12 cellular contexts compared by ENCODE assay signal in the genomic region with DNA sequence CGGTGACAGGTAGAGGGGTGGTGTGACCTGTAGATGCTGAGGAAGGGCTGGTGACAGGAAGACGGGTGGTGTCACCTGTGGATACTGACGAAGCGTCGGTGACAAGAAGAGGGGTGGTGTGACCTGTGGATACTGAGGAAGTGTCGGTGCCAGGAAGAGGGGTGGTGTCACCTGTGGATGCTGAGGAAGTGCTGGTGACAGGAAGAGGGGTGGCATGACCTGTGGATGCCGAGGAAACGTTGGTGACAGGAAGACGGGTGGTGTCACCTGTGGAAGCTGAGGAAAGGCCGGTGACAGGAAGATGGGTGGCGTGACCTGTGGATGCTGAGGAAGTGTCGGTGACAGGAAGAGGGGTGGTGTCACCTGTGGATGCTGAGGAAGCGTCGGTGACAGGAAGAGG. TPM values are rescaled to one million over a fixed set of nuclear protein-coding genes. Genes with fewer than 3 reads are reported as not detected.
DNase-seq lines count a peak whose midpoint lies in the region; ATAC-seq and TF ChIP-seq lines count a peak whose summit lies in the region.
"Not testable (repeated sequence)": the region's sequence is repeated elsewhere in the genome, so short reads cannot be mapped to it uniquely, and the experiment has no call there.
"Had no signal": no experiment of that assay in that cellular context is flagged by ENCODE, and none has a peak within 500 bp of the region (broad histone marks: within the 10 kb centered on the region; RNA-seq: fewer than 3 reads in every experiment).

No MANE protein-coding gene starts in this region.

- POLR2A ChIA-PET in CD4-positive, alpha-beta T cell (lab: Charles Lee); activated CD8-positive, alpha-beta T cell treated with anti-CD3 and anti-CD28 coated beads for 36 hours (lab: Charles Lee): not testable (repeated sequence)

- not testable (repeated sequence) for H3K4me3 ChIP-seq in neural progenitor cell

- ATAC-seq in CD4-positive, alpha-beta T cell (ENCODE audit: poor library complexity); activated CD8-positive, alpha-beta T cell treated with anti-CD3 and anti-CD28 coated beads for 36 hours; memory B cell (ENCODE audit: low read depth): not testable (repeated sequence)

- DNase-seq in CD4-positive, alpha-beta T cell, result peak in 1 of 10 experiments; percentile 31
- not testable (repeated sequence) for DNase-seq in activated CD8-positive, alpha-beta T cell treated with anti-CD3 and anti-CD28 coated beads for 36 hours; activated naive CD4-positive, alpha-beta T cell treated with anti-CD3 and anti-CD28 coated beads, Interleukin-2, amount 10 ng/mL, durations not matched to agents 7 days and 5 days; endothelial cell (ENCODE audit: low spot score); memory B cell (ENCODE audit: low spot score in 2 of 2); neural progenitor cell (ENCODE audit: low spot score)
- peak; percentile 15 for DNase-seq in ureter (ENCODE audit: low spot score)

- H3K27ac Mint-ChIP-seq in CD4-positive, alpha-beta T cell, result peak overlapping the region; percentile 74
- H3K27ac Mint-ChIP-seq in T-helper 1 cell treated with Interleukin-12 subunit alpha and Interleukin-12 subunit beta and Interleukin-4 antibody, amounts not matched to agents 30 μg/mL and 1 μg/mL, for 36 hours, result peak overlapping the region; percentile 70
- peak overlapping the region; percentile 76 for H3K27ac Mint-ChIP-seq in activated CD8-positive, alpha-beta T cell treated with anti-CD3 and anti-CD28 coated beads for 36 hours
- H3K27ac Mint-ChIP-seq in activated naive CD4-positive, alpha-beta T cell treated with anti-CD3 and anti-CD28 coated beads, Interleukin-2, amount 10 ng/mL, durations not matched to agents 7 days and 5 days, result peak overlapping the region; percentile 92
- H3K27ac Mint-ChIP-seq in endothelial cell (ENCODE audit: unreplicated experiment), result peak overlapping the region; percentile 89
- peak overlapping the region; percentile 1 for H3K27ac Mint-ChIP-seq in memory B cell
- H3K27ac Mint-ChIP-seq in neural progenitor cell, result not testable (repeated sequence)

- not testable (repeated sequence) for H3K4me1 ChIP-seq in neural progenitor cell

- peaks cover 26% of the 10 kb centered on the region for H3K9me3 Mint-ChIP-seq in CD4-positive, alpha-beta T cell
- H3K9me3 Mint-ChIP-seq in T-helper 1 cell treated with Interleukin-12 subunit alpha and Interleukin-12 subunit beta and Interleukin-4 antibody, amounts not matched to agents 30 μg/mL and 1 μg/mL, for 36 hours, result peaks cover 79% of the 10 kb centered on the region
- H3K9me3 Mint-ChIP-seq in activated CD8-positive, alpha-beta T cell treated with anti-CD3 and anti-CD28 coated beads for 36 hours, result peaks cover 58% of the 10 kb centered on the region
- H3K9me3 Mint-ChIP-seq in activated naive CD4-positive, alpha-beta T cell treated with anti-CD3 and anti-CD28 coated beads, Interleukin-2, amount 10 ng/mL, durations not matched to agents 7 days and 5 days, result peaks cover 81% of the 10 kb centered on the region
- H3K9me3 Mint-ChIP-seq in endothelial cell (ENCODE audit: unreplicated experiment) (peaks cover 46% of the 10 kb centered on the region), memory B cell (peaks cover 52% of the 10 kb centered on the region)
- not testable (repeated sequence) for H3K9me3 Mint-ChIP-seq in neural progenitor cell

- not testable (repeated sequence) for TF ChIP-seq CTCF in CD4-positive, alpha-beta T cell (IDR thresholded peaks at IDR 0.05); activated CD8-positive, alpha-beta T cell treated with anti-CD3 and anti-CD28 coated beads for 36 hours (IDR thresholded peaks at IDR 0.05); endothelial cell (IDR thresholded peaks at IDR 0.05; ENCODE audit: unreplicated experiment); neural progenitor cell (IDR thresholded peaks at IDR 0.05)

- not testable (repeated sequence) for H3K27me3 Mint-ChIP-seq in CD4-positive, alpha-beta T cell; T-helper 1 cell treated with Interleukin-12 subunit alpha and Interleukin-12 subunit beta and Interleukin-4 antibody, amounts not matched to agents 30 μg/mL and 1 μg/mL, for 36 hours (ENCODE audit: low read depth); activated CD8-positive, alpha-beta T cell treated with anti-CD3 and anti-CD28 coated beads for 36 hours; neural progenitor cell (ENCODE audit: insufficient read depth, low read depth)
- peaks cover 51% of the 10 kb centered on the region for H3K27me3 Mint-ChIP-seq in activated naive CD4-positive, alpha-beta T cell treated with anti-CD3 and anti-CD28 coated beads, Interleukin-2, amount 10 ng/mL, durations not matched to agents 7 days and 5 days
- peaks cover 43% of the 10 kb centered on the region for H3K27me3 Mint-ChIP-seq in endothelial cell (ENCODE audit: unreplicated experiment)
- H3K27me3 Mint-ChIP-seq in memory B cell, result peaks cover 51% of the 10 kb centered on the region

- not testable (repeated sequence) for H3F3A ChIP-seq in neural progenitor cell (ENCODE audit: low read depth)

- not testable (repeated sequence) for H3K4me2 ChIP-seq in neural progenitor cell

- CTCF ChIA-PET in CD4-positive, alpha-beta T cell (lab: Charles Lee); activated CD8-positive, alpha-beta T cell treated with anti-CD3 and anti-CD28 coated beads for 36 hours (lab: Charles Lee); activated naive CD4-positive, alpha-beta T cell treated with anti-CD3 and anti-CD28 coated beads, Interleukin-2, amount 10 ng/mL, durations not matched to agents 7 days and 5 days (lab: Charles Lee): not testable (repeated sequence)

- H3K4me1 Mint-ChIP-seq in CD4-positive, alpha-beta T cell (ENCODE audit: low read depth), result peaks cover 57% of the 10 kb centered on the region
- peaks cover 59% of the 10 kb centered on the region for H3K4me1 Mint-ChIP-seq in T-helper 1 cell treated with Interleukin-12 subunit alpha and Interleukin-12 subunit beta and Interleukin-4 antibody, amounts not matched to agents 30 μg/mL and 1 μg/mL, for 36 hours (ENCODE audit: low read depth)
- H3K4me1 Mint-ChIP-seq in activated CD8-positive, alpha-beta T cell treated with anti-CD3 and anti-CD28 coated beads for 36 hours (ENCODE audit: low read depth), result peaks cover 66% of the 10 kb centered on the region
- peaks cover 79% of the 10 kb centered on the region for H3K4me1 Mint-ChIP-seq in activated naive CD4-positive, alpha-beta T cell treated with anti-CD3 and anti-CD28 coated beads, Interleukin-2, amount 10 ng/mL, durations not matched to agents 7 days and 5 days
- peaks cover 26% of the 10 kb centered on the region for H3K4me1 Mint-ChIP-seq in endothelial cell (ENCODE audit: unreplicated experiment)
- H3K4me1 Mint-ChIP-seq in memory B cell, result peaks cover 63% of the 10 kb centered on the region
- not testable (repeated sequence) for H3K4me1 Mint-ChIP-seq in neural progenitor cell

- not testable (repeated sequence) for H3K4me3 Mint-ChIP-seq in CD4-positive, alpha-beta T cell; activated CD8-positive, alpha-beta T cell treated with anti-CD3 and anti-CD28 coated beads for 36 hours; memory B cell
- peak overlapping the region; percentile 28 for H3K4me3 Mint-ChIP-seq in T-helper 1 cell treated with Interleukin-12 subunit alpha and Interleukin-12 subunit beta and Interleukin-4 antibody, amounts not matched to agents 30 μg/mL and 1 μg/mL, for 36 hours
- H3K4me3 Mint-ChIP-seq in activated naive CD4-positive, alpha-beta T cell treated with anti-CD3 and anti-CD28 coated beads, Interleukin-2, amount 10 ng/mL, durations not matched to agents 7 days and 5 days, result peak overlapping the region; percentile 35
- H3K4me3 Mint-ChIP-seq in endothelial cell (ENCODE audit: unreplicated experiment) (peak overlapping the region; percentile 83), neural progenitor cell (peak overlapping the region; percentile 25)

- H3K79me2 ChIP-seq in neural progenitor cell (ENCODE audit: low read depth), result not testable (repeated sequence)

- not testable (repeated sequence) for H3K36me3 ChIP-seq in neural progenitor cell

- H3K36me3 Mint-ChIP-seq in CD4-positive, alpha-beta T cell (ENCODE audit: low read depth), result peaks cover 20% of the 10 kb centered on the region
- H3K36me3 Mint-ChIP-seq in T-helper 1 cell treated with Interleukin-12 subunit alpha and Interleukin-12 subunit beta and Interleukin-4 antibody, amounts not matched to agents 30 μg/mL and 1 μg/mL, for 36 hours (ENCODE audit: low read depth), result peaks cover 69% of the 10 kb centered on the region
- H3K36me3 Mint-ChIP-seq in activated CD8-positive, alpha-beta T cell treated with anti-CD3 and anti-CD28 coated beads for 36 hours (ENCODE audit: low read depth), result peaks cover 54% of the 10 kb centered on the region
- peaks cover 69% of the 10 kb centered on the region for H3K36me3 Mint-ChIP-seq in activated naive CD4-positive, alpha-beta T cell treated with anti-CD3 and anti-CD28 coated beads, Interleukin-2, amount 10 ng/mL, durations not matched to agents 7 days and 5 days
- peaks cover 57% of the 10 kb centered on the region for H3K36me3 Mint-ChIP-seq in endothelial cell (ENCODE audit: low read depth, unreplicated experiment)
- H3K36me3 Mint-ChIP-seq in memory B cell, result peaks cover 14% of the 10 kb centered on the region
- H3K36me3 Mint-ChIP-seq in neural progenitor cell, result not testable (repeated sequence)

- not testable (repeated sequence) for H2AFZ ChIP-seq in neural progenitor cell (replicated peaks)

- H3K27me3 ChIP-seq in CD4-positive, alpha-beta T cell (ENCODE audit: control insufficient read depth, insufficient read depth, low read length); neural progenitor cell: not testable (repeated sequence)

- H3K9ac ChIP-seq in neural progenitor cell, result not testable (repeated sequence)

- peaks cover 12% of the 10 kb centered on the region for H3K9me3 ChIP-seq in CD4-positive, alpha-beta T cell (ENCODE audit: control insufficient read depth, low read length)
- H3K9me3 ChIP-seq in neural progenitor cell (ENCODE audit: low read depth), result not testable (repeated sequence)

- intact Hi-C loops in CD4-positive, alpha-beta T cell (cut with DNase I, micrococcal nuclease); activated CD8-positive, alpha-beta T cell treated with anti-CD3 and anti-CD28 coated beads for 36 hours (cut with micrococcal nuclease): not testable (repeated sequence)

- not testable (repeated sequence) for H4K20me1 ChIP-seq in neural progenitor cell (ENCODE audit: low read depth)

- not testable (repeated sequence) for H3K27ac ChIP-seq in CD4-positive, alpha-beta T cell (ENCODE audit: low read depth, low read length); neural progenitor cell

RNA-seq across cellular contexts. Expression of gene MUC4, which starts 27.7 kb away (rescaled TPM):
- not detected for total RNA-seq in CD4-positive, alpha-beta T cell
- total RNA-seq in activated CD8-positive, alpha-beta T cell treated with anti-CD3 and anti-CD28 coated beads for 36 hours, result under 1 TPM; 0.20 to 0.31 TPM
- total RNA-seq in endothelial cell (ENCODE audit: unreplicated experiment) (0.05 TPM), neural progenitor cell (ENCODE audit: low replicate concordance) (0.53 TPM in 1 of 2 replicates, not detected in the other), ureter (0.08 TPM)
- total RNA-seq: A172, GM23248, HT-29, NCI-H460 had no signal
